ENCODE assay signal across 25 cellular contexts in the genomic region with DNA sequence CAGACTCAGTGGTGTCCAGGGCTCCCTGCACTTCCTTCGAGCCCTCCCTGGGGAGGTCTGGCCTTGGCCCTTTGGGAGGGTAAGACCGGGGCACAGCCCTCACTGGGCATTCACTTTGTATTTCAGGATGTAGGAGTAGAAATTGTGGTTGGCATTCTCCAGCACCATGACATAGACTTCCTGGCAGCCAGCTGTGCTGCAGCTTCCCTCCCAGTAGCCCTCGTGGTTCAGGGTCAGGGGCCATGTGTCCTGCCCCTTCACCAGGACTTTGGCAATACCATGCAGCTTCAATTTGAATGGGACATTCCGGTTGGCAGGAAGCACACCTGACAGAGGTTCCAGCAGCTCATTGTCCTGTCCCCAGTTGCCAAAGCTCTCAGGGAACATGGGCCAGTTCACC. TPM values are rescaled to one million over a fixed set of nuclear protein-coding genes. Genes with fewer than 3 reads are reported as not detected.
"Had no signal": no experiment of that assay in that cellular context is flagged by ENCODE, and none has a peak within 500 bp of the region (broad histone marks: within the 10 kb centered on the region; RNA-seq: fewer than 3 reads in every experiment).

No MANE protein-coding gene starts in this region.

- H3K4me1 ChIP-seq: lower lobe of right lung, uterus had no signal

- H3K27ac ChIP-seq: epithelial cell of prostate, esophagus squamous epithelium, gastroesophageal sphincter, left ventricle myocardium inferior, lower lobe of right lung, neural progenitor cell, psoas muscle, spleen, tibial artery, upper lobe of left lung, uterus had no signal

- H3K36me3 ChIP-seq: esophagus squamous epithelium, left ventricle myocardium inferior, lower lobe of right lung, neural progenitor cell, spleen, upper lobe of left lung, uterus had no signal

- H3K27me3 ChIP-seq: dorsolateral prefrontal cortex, gastroesophageal sphincter, tibial artery, upper lobe of left lung, uterus had no signal

- H3K4me3 ChIP-seq: dorsolateral prefrontal cortex, esophagus squamous epithelium, gastroesophageal sphincter, left ventricle myocardium inferior, lower lobe of right lung, neural progenitor cell, psoas muscle, spleen, tibial artery, upper lobe of left lung, uterus had no signal

- DNase-seq: cortex of kidney; dorsolateral prefrontal cortex; effector memory CD4-positive, alpha-beta T cell; esophagus squamous epithelium; foreskin fibroblast; glutamatergic neuron; immature natural killer cell; left ventricle myocardium inferior; lower lobe of right lung; natural killer cell; psoas muscle; retina; spleen; stimulated activated CD4-positive, alpha-beta T cell treated with anti-CD3 and anti-CD28 coated beads, Interleukin-15, amount 100 ng/mL, for 24 hours; stimulated activated CD4-positive, alpha-beta T cell treated with anti-CD3 and anti-CD28 coated beads, Interleukin-1b, Interleukin-23, amount 100 ng/mL, for 48 hours; stimulated activated CD4-positive, alpha-beta T cell treated with anti-CD3 and anti-CD28 coated beads, Interleukin-4, amount 100 ng/mL, for 24 hours; tibial artery; upper lobe of left lung; uterus had no signal

- ATAC-seq: gastroesophageal sphincter; lower lobe of right lung; natural killer cell; psoas muscle; sciatic nerve; stimulated activated memory B cell treated with anti-CD40 and anti-IgM and Interleukin-4, amounts not matched to agents 10 μg/mL and 1 μg/mL and 100 μg/mL, for 72 hours had no signal

- H3K9me3 ChIP-seq: esophagus squamous epithelium, gastroesophageal sphincter, left ventricle myocardium inferior, lower lobe of right lung, psoas muscle, spleen, tibial artery, upper lobe of left lung, uterus had no signal

RNA-seq across cellular contexts. Expression of a gene that starts 47.3 kb away (rescaled TPM):
- total RNA-seq: mesothelial cell of epicardium had no signal
